ENCODE assay signal across 25 cellular contexts in genomic region chr12:104105461-104105860, GRCh38. TPM values are rescaled to one million over a fixed set of nuclear protein-coding genes. Genes with fewer than 3 reads are reported as not detected.
"Had no signal": no experiment of that assay in that cellular context is flagged by ENCODE, and none has a peak within 500 bp of the region (broad histone marks: within the 10 kb centered on the region; RNA-seq: fewer than 3 reads in every experiment).

No MANE protein-coding gene starts in this region.

- ATAC-seq: naive thymus-derived CD8-positive, alpha-beta T cell; natural killer cell treated with Interleukin-12 subunit alpha and Interleukin-12 subunit beta and Interleukin-15 and Interleukin-18, amount 100 ng/mL, for 72 hours; psoas muscle; right cardiac atrium; right lobe of liver; stimulated activated effector memory CD8-positive, alpha-beta T cell treated with anti-CD3 and anti-CD28 coated beads, Interleukin-12 subunit alpha, Interleukin-12 subunit beta, amount 100 ng/mL, for 72 hours; stimulated activated naive B cell treated with anti-CD40 and anti-IgM and Interleukin-4, amounts not matched to agents 10 μg/mL and 1 μg/mL and 100 μg/mL, for 72 hours had no signal

- H3K4me3 ChIP-seq: ovary, psoas muscle, right lobe of liver, sigmoid colon, stomach, thoracic aorta, thyroid gland, tibial nerve, upper lobe of left lung, uterus had no signal

- FAIRE-seq: small intestine had no signal

- DNase-seq: naive thymus-derived CD8-positive, alpha-beta T cell; nephron progenitor cell; nucleus accumbens; ovary; posterior cingulate gyrus; psoas muscle; right cardiac atrium; right lobe of liver; sigmoid colon; small intestine; stimulated activated CD4-positive, alpha-beta T cell treated with anti-CD3 and anti-CD28 coated beads, Interleukin-15, amount 100 ng/mL, for 24 hours; stimulated activated CD4-positive, alpha-beta T cell treated with anti-CD3 and anti-CD28 coated beads, Interleukin-2, amount 100 ng/mL, for 24 hours; stimulated activated CD4-positive, alpha-beta T cell treated with anti-CD3 and anti-CD28 coated beads, Interleukin-2, amount 100 ng/mL, for 48 hours; stimulated activated CD4-positive, alpha-beta T cell treated with anti-CD3 and anti-CD28 coated beads, Interleukin-4, amount 100 ng/mL, for 24 hours; stimulated activated naive B cell treated with anti-CD40 and anti-IgM and Interleukin-4, amounts not matched to agents 10 μg/mL and 1 μg/mL and 100 μg/mL, for 72 hours; stimulated activated naive CD4-positive, alpha-beta T cell treated with Interleukin-2 at 50 U/mL for 16 hours; stomach; thyroid gland; trophoblast cell; upper lobe of left lung; uterus had no signal

RNA-seq across cellular contexts. Expression of gene GLT8D2, which starts 55.5 kb away (rescaled TPM):
- total RNA-seq: naive thymus-derived CD8-positive, alpha-beta T cell had no signal
